ENCODE assay signal across 1 cellular context in genomic region chr10:3476640-3477448, GRCh38.
TF ChIP-seq lines count a peak whose summit lies in the region.

No MANE protein-coding gene starts in this region.

TF ChIP-seq in SK-N-SH, 30 proteins besides CTCF, POLR2A, EP300 and RAD21:
- TF ChIP-seq FOSL2 (IDR thresholded peaks at IDR 0.05; ENCODE audit: borderline replicate concordance, low read depth): no peak
- TF ChIP-seq RCOR1 (IDR thresholded peaks at IDR 0.05; ENCODE audit: low read length): no peak
- no peak for TF ChIP-seq PBX3 (IDR thresholded peaks at IDR 0.05)
- TF ChIP-seq NFIC (IDR thresholded peaks at IDR 0.05; ENCODE audit: borderline replicate concordance): no peak
- no peak for TF ChIP-seq NRF1 (IDR thresholded peaks at IDR 0.05; ENCODE audit: low read depth, low read length)
- no peak for TF ChIP-seq TEAD4 (IDR thresholded peaks at IDR 0.05; ENCODE audit: borderline replicate concordance, insufficient read depth)
- no peak for TF ChIP-seq POLR2AphosphoS5 (IDR thresholded peaks at IDR 0.05; ENCODE audit: low read depth, low read length)
- TF ChIP-seq FOXJ3 (CRISPR knock-in tag; IDR thresholded peaks at IDR 0.05): no peak
- TF ChIP-seq ELF1 (IDR thresholded peaks at IDR 0.05): no peak
- TF ChIP-seq SMC3 (IDR thresholded peaks at IDR 0.05; ENCODE audit: low read depth, low read length): no peak
- no peak for TF ChIP-seq MEF2A (IDR thresholded peaks at IDR 0.05; ENCODE audit: borderline replicate concordance, low read depth)
- TF ChIP-seq, protein P1, sequence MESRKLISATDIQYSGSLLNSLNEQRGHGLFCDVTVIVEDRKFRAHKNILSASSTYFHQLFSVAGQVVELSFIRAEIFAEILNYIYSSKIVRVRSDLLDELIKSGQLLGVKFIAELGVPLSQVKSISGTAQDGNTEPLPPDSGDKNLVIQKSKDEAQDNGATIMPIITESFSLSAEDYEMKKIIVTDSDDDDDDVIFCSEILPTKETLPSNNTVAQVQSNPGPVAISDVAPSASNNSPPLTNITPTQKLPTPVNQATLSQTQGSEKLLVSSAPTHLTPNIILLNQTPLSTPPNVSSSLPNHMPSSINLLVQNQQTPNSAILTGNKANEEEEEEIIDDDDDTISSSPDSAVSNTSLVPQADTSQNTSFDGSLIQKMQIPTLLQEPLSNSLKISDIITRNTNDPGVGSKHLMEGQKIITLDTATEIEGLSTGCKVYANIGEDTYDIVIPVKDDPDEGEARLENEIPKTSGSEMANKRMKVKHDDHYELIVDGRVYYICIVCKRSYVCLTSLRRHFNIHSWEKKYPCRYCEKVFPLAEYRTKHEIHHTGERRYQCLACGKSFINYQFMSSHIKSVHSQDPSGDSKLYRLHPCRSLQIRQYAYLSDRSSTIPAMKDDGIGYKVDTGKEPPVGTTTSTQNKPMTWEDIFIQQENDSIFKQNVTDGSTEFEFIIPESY (IDR thresholded peaks at IDR 0.05; ENCODE audit: borderline replicate concordance, low read depth): no peak
- TF ChIP-seq TCF12 (IDR thresholded peaks at IDR 0.05): no peak
